ENCODE assay signal across 8 cellular contexts in the genomic region with DNA sequence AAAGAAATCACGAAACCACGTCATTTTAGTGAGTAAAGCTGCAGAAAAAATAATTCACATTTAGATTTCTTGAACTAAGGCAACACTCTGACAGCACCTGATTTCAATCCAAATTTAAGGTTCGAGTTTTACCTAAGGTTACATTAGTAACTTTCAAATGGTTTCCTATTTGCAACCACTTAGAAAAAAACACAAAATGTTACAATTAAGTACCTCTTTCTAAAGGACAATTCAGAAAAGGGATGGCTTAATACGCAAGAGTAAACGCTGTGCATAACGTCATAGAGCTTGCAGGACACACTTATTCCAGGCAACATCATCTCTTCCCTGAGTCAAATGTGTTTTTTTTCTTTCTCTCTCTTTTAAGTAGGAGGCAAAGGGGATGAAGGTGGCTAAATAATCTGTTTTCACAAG.
DNase-seq lines count a peak whose midpoint lies in the region; ATAC-seq and TF ChIP-seq lines count a peak whose summit lies in the region.

No MANE protein-coding gene starts in this region.

- H2AK5ac ChIP-seq in mesenchymal stem cell (ENCODE audit: low read length, severe bottlenecking), result no peak overlapping the region

- H3K4me1 ChIP-seq in OCI-LY1 (ENCODE audit: insufficient read depth, low read length, severe bottlenecking) (peaks cover 78% of the 10 kb centered on the region), mesenchymal stem cell (ENCODE audit: control insufficient read depth, insufficient read depth, low read depth, low read length) (no peaks in the 10 kb centered on the region), upper lobe of left lung (peaks cover 19 to 52% (median 26%) of the 10 kb centered on the region in 4 donors)

- H4K91ac ChIP-seq in mesenchymal stem cell (ENCODE audit: low read length), result no peak overlapping the region

- H2BK5ac ChIP-seq in mesenchymal stem cell (ENCODE audit: low read depth, low read length, poor library complexity, severe bottlenecking), result peak overlapping the region; percentile 96

- POLR2A ChIA-PET in GM10248 (lab: Yijun Ruan, JAX), result interaction anchor here (0.5 kb wide), 1 partner anchor 127 kb away, joined by 3 read pairs; no protein-coding TSS in a partner anchor

- H3K27me3 ChIP-seq in OCI-LY1 (ENCODE audit: insufficient read depth, low read length) (no peaks in the 10 kb centered on the region), mesenchymal stem cell (ENCODE audit: control insufficient read depth in 1 of 2, insufficient read depth in 1 of 2, low read length in 2 of 2) (no peaks in the 10 kb centered on the region), upper lobe of left lung (no peaks in the 10 kb centered on the region)

- H3K4me3 ChIP-seq in OCI-LY1 (ENCODE audit: low read depth, low read length, poor library complexity, severe bottlenecking) (peak overlapping the region; percentile 96), coronary artery (peak overlapping the region; percentile 99), mesenchymal stem cell (ENCODE audit: insufficient read depth in 1 of 2, low read depth in 1 of 2, low read length in 2 of 2) (peak overlapping the region; percentile 93 to 100), upper lobe of left lung (peak overlapping the region; percentile 69 to 96 (median 82))

- H3K4me1 Mint-ChIP-seq in activated T-cell treated with anti-CD3 and anti-CD28 coated beads, Interleukin-2, amount 50 U/mL, for 24 hours (ENCODE audit: low read depth), result peaks cover 71% of the 10 kb centered on the region

- peak overlapping the region; percentile 85 for H3K4me2 ChIP-seq in OCI-LY1 (ENCODE audit: low read length)
- H3K4me2 ChIP-seq in mesenchymal stem cell (ENCODE audit: low read length, poor library complexity, severe bottlenecking), result peak overlapping the region; percentile 79

- H3K9ac ChIP-seq in OCI-LY1 (ENCODE audit: low read length), result peak overlapping the region; percentile 87
- peak overlapping the region; percentile 98 for H3K9ac ChIP-seq in mesenchymal stem cell (ENCODE audit: low read length)

- DNase-seq in activated T-cell treated with anti-CD3 and anti-CD28 coated beads, Interleukin-2, amount 50 U/mL, for 24 hours, result no peak
- no peak for DNase-seq in activated T-cell treated with anti-CD3 and anti-CD28 coated beads, Interleukin-2, amount 50 U/mL, for 48 hours
- DNase-seq in coronary artery (ENCODE audit: low spot score), result no peak
- DNase-seq in mesenchymal stem cell, result peak; percentile 77
- DNase-seq in upper lobe of left lung, result no peak
- no peak for DNase-seq in GM10248 (ENCODE audit: extremely low spot score)
- DNase-seq in stimulated activated CD4-positive, alpha-beta T cell treated with anti-CD3 and anti-CD28 coated beads, Interleukin-1b, Interleukin-23, amount 100 ng/mL, for 48 hours, result no peak

- H3K27ac ChIP-seq in OCI-LY1 (ENCODE audit: low read depth, low read length, poor library complexity, severe bottlenecking) (peak overlapping the region; percentile 68), coronary artery (peak overlapping the region; percentile 89 to 99), mesenchymal stem cell (ENCODE audit: low read length, poor library complexity, severe bottlenecking) (peak overlapping the region; percentile 80), upper lobe of left lung (peak overlapping the region; percentile 90 to 97 (median 94))

- peak overlapping the region; percentile 86 for H3K4me3 Mint-ChIP-seq in activated T-cell treated with anti-CD3 and anti-CD28 coated beads, Interleukin-2, amount 50 U/mL, for 24 hours

- H3K36me3 ChIP-seq in OCI-LY1 (ENCODE audit: insufficient read depth, low read length), result no peaks in the 10 kb centered on the region
- H3K36me3 ChIP-seq in mesenchymal stem cell (ENCODE audit: control insufficient read depth in 1 of 2, insufficient read depth in 2 of 2, low read depth in 1 of 2, low read length in 2 of 2), result peaks cover 0 to 3% of the 10 kb centered on the region in 2 experiments
- no peaks in the 10 kb centered on the region for H3K36me3 ChIP-seq in upper lobe of left lung

- peaks cover 7% of the 10 kb centered on the region for H3K79me1 ChIP-seq in mesenchymal stem cell (replicated peaks; ENCODE audit: low read length, poor library complexity, severe bottlenecking)

- no peak overlapping the region for H3K23ac ChIP-seq in mesenchymal stem cell (ENCODE audit: low read length in 2 of 2)

- H3K4ac ChIP-seq in mesenchymal stem cell (ENCODE audit: low read depth in 1 of 2, low read length in 2 of 2), result peak overlapping the region; percentile 75 to 99

- H3K18ac ChIP-seq in mesenchymal stem cell (ENCODE audit: low read depth in 1 of 2, low read length in 2 of 2), result peak overlapping the region; percentile 98 to 99

- CTCF ChIA-PET in GM10248 (lab: Yijun Ruan, JAX), result no interaction called here

- H3K27me3 Mint-ChIP-seq in activated T-cell treated with anti-CD3 and anti-CD28 coated beads, Interleukin-2, amount 50 U/mL, for 24 hours, result no peaks in the 10 kb centered on the region

- no peak overlapping the region for H4K8ac ChIP-seq in mesenchymal stem cell (ENCODE audit: low read length)

- H3K9me3 ChIP-seq in OCI-LY1 (ENCODE audit: low read length), result no peaks in the 10 kb centered on the region
- no peaks in the 10 kb centered on the region for H3K9me3 ChIP-seq in mesenchymal stem cell (ENCODE audit: control insufficient read depth, low read length)
- H3K9me3 ChIP-seq in upper lobe of left lung, result no peaks in the 10 kb centered on the region

- 37% methylated on average over 4 of the region's 6 CpGs for WGBS in mesenchymal stem cell
- WGBS in upper lobe of left lung, 2 donors, result 9 to 11% methylated on average over 6 of the region's 6 CpGs

- no peak for TF ChIP-seq EP300 in upper lobe of left lung (IDR thresholded peaks at IDR 0.05)

- H2BK15ac ChIP-seq in mesenchymal stem cell (ENCODE audit: low read depth, poor library complexity, severe bottlenecking), result no peak overlapping the region

- H2BK12ac ChIP-seq in mesenchymal stem cell (ENCODE audit: low read length in 2 of 2), result no peak overlapping the region

- no peaks in the 10 kb centered on the region for H3K9me2 ChIP-seq in OCI-LY1 (ENCODE audit: low read depth, low read length)

- peak overlapping the region; percentile 94 for H3K27ac Mint-ChIP-seq in activated T-cell treated with anti-CD3 and anti-CD28 coated beads, Interleukin-2, amount 50 U/mL, for 24 hours

- TF ChIP-seq POLR2A in upper lobe of left lung (IDR thresholded peaks at IDR 0.05), result no peak

- H3K14ac ChIP-seq in mesenchymal stem cell (ENCODE audit: low read length in 2 of 2), result peak overlapping the region in 1 of 2 experiments; percentile 100

- TF ChIP-seq CTCF in OCI-LY1 (IDR thresholded peaks at IDR 0.05; ENCODE audit: low read length) (no peak), coronary artery (IDR thresholded peaks at IDR 0.05) (no peak), upper lobe of left lung (IDR thresholded peaks at IDR 0.05) (no peak), GM10248 (IDR thresholded peaks at IDR 0.05; ENCODE audit: control extremely low read depth, extremely low read depth, low read depth, missing control alignments) (no peak)

- H2BK120ac ChIP-seq in mesenchymal stem cell (ENCODE audit: low read depth, low read length), result peak overlapping the region; percentile 42

- H2AFZ ChIP-seq in OCI-LY1 (ENCODE audit: low read length), result no peak overlapping the region
- peak overlapping the region; percentile 93 for H2AFZ ChIP-seq in mesenchymal stem cell (ENCODE audit: low read depth, low read length)

- no peaks in the 10 kb centered on the region for H3K9me3 Mint-ChIP-seq in activated T-cell treated with anti-CD3 and anti-CD28 coated beads, Interleukin-2, amount 50 U/mL, for 24 hours

- no peaks in the 10 kb centered on the region for H4K20me1 ChIP-seq in OCI-LY1 (ENCODE audit: insufficient read depth, low read length)

- peaks cover 9% of the 10 kb centered on the region for H3K36me3 Mint-ChIP-seq in activated T-cell treated with anti-CD3 and anti-CD28 coated beads, Interleukin-2, amount 50 U/mL, for 24 hours (ENCODE audit: low read depth)

- H3K79me2 ChIP-seq in OCI-LY1 (ENCODE audit: insufficient read depth, low read length), result peaks cover 16% of the 10 kb centered on the region; the same call in 1 of the 2 replicates

- peak; percentile 55 to 75 for ATAC-seq in upper lobe of left lung (ENCODE audit: low FRiP score in 2 of 2)

- H3F3A ChIP-seq in OCI-LY1 (ENCODE audit: insufficient read depth, low read length), result no peaks in the 10 kb centered on the region
